ENCODE assay signal across 20 cellular contexts in genomic region chr15:62457100-62457499, GRCh38.
A peak's percentile ranks its signal among the peaks of the same experiment; 100 is the strongest.
DNase-seq lines count a peak whose midpoint lies in the region; ATAC-seq and TF ChIP-seq lines count a peak whose summit lies in the region.
"Had no signal": no experiment of that assay in that cellular context is flagged by ENCODE, and none has a peak within 500 bp of the region (broad histone marks: within the 10 kb centered on the region; RNA-seq: fewer than 3 reads in every experiment).

No MANE protein-coding gene starts in this region.

- peak overlapping the region; percentile 53 for H3K56ac ChIP-seq in mesendoderm (ENCODE audit: low read length)

- H3K36me3 ChIP-seq in mesendoderm (ENCODE audit: control insufficient read depth, insufficient read depth, low read length), result no peaks in the 10 kb centered on the region
- H3K36me3 ChIP-seq: colonic mucosa, prostate gland, tibial nerve had no signal

- DNase-seq in RPMI8226, result peak; percentile 65
- no peak for DNase-seq in chondrocyte (ENCODE audit: low spot score)
- DNase-seq in mesendoderm, result no peak
- DNase-seq in NCI-H2196 treated with DMSO at 0.1 percent for 48 hours (lab: John Stamatoyannopoulos, UW; ENCODE audit: unreplicated experiment), result no peak
- DNase-seq: activated CD4-positive, alpha-beta memory T cell treated with anti-CD3 and anti-CD28 coated beads for 36 hours; activated naive CD4-positive, alpha-beta T cell treated with Interleukin-2 at 50 U/mL for 16 hours; activated T-cell treated with anti-CD3 and anti-CD28 coated beads, Interleukin-2, amount 50 U/mL, for 1 hour; colonic mucosa; COR-L47; EL; kidney glomerular epithelial cell; NCI-H526 treated with DMSO at 0.1 percent for 48 hours; SIG-M5; T-helper 2 cell had no signal

- H2BK5ac ChIP-seq in mesendoderm (ENCODE audit: low read length), result no peak overlapping the region

- no peak overlapping the region for H4K5ac ChIP-seq in mesendoderm (ENCODE audit: low read length)

- H4K8ac ChIP-seq in mesendoderm (ENCODE audit: low read depth, low read length), result no peak overlapping the region

- H3K9ac ChIP-seq in mesendoderm (ENCODE audit: low read length), result no peak overlapping the region

- H3K23ac ChIP-seq in mesendoderm (ENCODE audit: low read length), result no peak overlapping the region

- H3K27ac ChIP-seq in mesendoderm (ENCODE audit: low read depth, low read length) (no peak overlapping the region), temporal lobe (ENCODE audit: low read depth, low read length) (peak overlapping the region; percentile 30)
- H3K27ac ChIP-seq: colonic mucosa, prostate gland, VCaP had no signal

- H3K4me3 Mint-ChIP-seq in chondrocyte (ENCODE audit: unreplicated experiment), result no peak overlapping the region
- H3K4me3 Mint-ChIP-seq: activated CD4-positive, alpha-beta memory T cell treated with anti-CD3 and anti-CD28 coated beads for 36 hours had no signal

- H2BK15ac ChIP-seq in mesendoderm (replicated peaks; ENCODE audit: low read depth), result no peak overlapping the region

- peaks cover 4% of the 10 kb centered on the region for H3K4me1 ChIP-seq in mesendoderm (ENCODE audit: control insufficient read depth, low read depth, low read length)
- H3K4me1 ChIP-seq: colonic mucosa, prostate gland had no signal

- WGBS in mesendoderm (ENCODE audit: extremely low coverage, insufficient coverage, low lambda C conversion rate), result no CpG with 5 or more reads among the region's 6 CpGs

- H3K27me3 Mint-ChIP-seq in chondrocyte (ENCODE audit: low read depth), result no peaks in the 10 kb centered on the region
- H3K27me3 Mint-ChIP-seq: activated CD4-positive, alpha-beta memory T cell treated with anti-CD3 and anti-CD28 coated beads for 36 hours had no signal

- H3K18ac ChIP-seq in mesendoderm (ENCODE audit: low read length), result no peak overlapping the region

- no peak overlapping the region for H2BK120ac ChIP-seq in mesendoderm (ENCODE audit: low read depth, low read length)

- H2AK5ac ChIP-seq in mesendoderm (ENCODE audit: low read length), result no peak overlapping the region

- no peak for ATAC-seq in GM21786 (IDR thresholded peaks at IDR 0.05; ENCODE audit: unreplicated experiment)
- ATAC-seq in HG02970 (IDR thresholded peaks at IDR 0.05; ENCODE audit: low FRiP score, unreplicated experiment), result no peak

- no peak overlapping the region for H3K4me3 ChIP-seq in mesendoderm (ENCODE audit: low read length)
- H3K4me3 ChIP-seq: colonic mucosa, prostate gland, tibial nerve had no signal

- H3K9me3 Mint-ChIP-seq in chondrocyte (ENCODE audit: low read depth), result no peaks in the 10 kb centered on the region
- H3K9me3 Mint-ChIP-seq: activated CD4-positive, alpha-beta memory T cell treated with anti-CD3 and anti-CD28 coated beads for 36 hours had no signal

- no peaks in the 10 kb centered on the region for H3K27me3 ChIP-seq in mesendoderm (ENCODE audit: insufficient read depth, low read length, poor library complexity)
- H3K27me3 ChIP-seq: colonic mucosa, tibial nerve had no signal

- no peak overlapping the region for H3K4me2 ChIP-seq in mesendoderm (ENCODE audit: low read length)

- TF ChIP-seq CTCF in chondrocyte (IDR thresholded peaks at IDR 0.05), result no peak

- H3K79me2 ChIP-seq in mesendoderm (ENCODE audit: control insufficient read depth, insufficient read depth, low read length), result peaks cover 4% of the 10 kb centered on the region

- no peaks in the 10 kb centered on the region for H3K36me3 Mint-ChIP-seq in chondrocyte (ENCODE audit: low read depth)
- H3K36me3 Mint-ChIP-seq: activated CD4-positive, alpha-beta memory T cell treated with anti-CD3 and anti-CD28 coated beads for 36 hours had no signal

- peaks cover 44% of the 10 kb centered on the region for H3K4me1 Mint-ChIP-seq in chondrocyte (ENCODE audit: low read depth)

- H3K4ac ChIP-seq in mesendoderm (ENCODE audit: low read depth, low read length), result no peak overlapping the region

- peaks cover 10% of the 10 kb centered on the region for H3K79me1 ChIP-seq in mesendoderm (ENCODE audit: low read length)

- peak overlapping the region; percentile 86 for H3K27ac Mint-ChIP-seq in chondrocyte (ENCODE audit: unreplicated experiment)
- H3K27ac Mint-ChIP-seq: activated CD4-positive, alpha-beta memory T cell treated with anti-CD3 and anti-CD28 coated beads for 36 hours had no signal
